ENCODE assay signal across 22 cellular contexts in genomic region chr9:95081998-95082397, GRCh38.
DNase-seq lines count a peak whose midpoint lies in the region; ATAC-seq, FAIRE-seq and TF ChIP-seq lines count a peak whose summit lies in the region.
"Had no signal": no experiment of that assay in that cellular context is flagged by ENCODE, and none has a peak within 500 bp of the region (broad histone marks: within the 10 kb centered on the region; RNA-seq: fewer than 3 reads in every experiment).

No MANE protein-coding gene starts in this region.

- no peak overlapping the region for H2BK12ac ChIP-seq in H1 (ENCODE audit: low read depth, low read length)

- no peak for TF ChIP-seq EP300 in H1 (IDR thresholded peaks at IDR 0.05; ENCODE audit: borderline replicate concordance in 1 of 2, low read depth in 2 of 2, low read length in 2 of 2)

- 92% methylated on average over 19 of the region's 19 CpGs; no CpG with 5 or more reads in 1 of the 2 experiments for WGBS in H1 (ENCODE audit: extremely low coverage in 1 of 2, insufficient coverage in 1 of 2, insufficient read length in 1 of 2, insufficient replicate concordance in 2 of 2, low coverage in 1 of 2, low lambda C conversion rate in 2 of 2, missing lambda C conversion rate in 1 of 2), 2 experiments

- no peak for TF ChIP-seq RAD21 in H1 (IDR thresholded peaks at IDR 0.05 in 1 of 2, conservative IDR thresholded peaks at IDR 0.05 in 1 of 2; ENCODE audit: low read depth in 2 of 2, low read length in 2 of 2)

- H3K27me3 ChIP-seq in Peyer's patch (no peaks in the 10 kb centered on the region), H1 (replicated peaks in 1 of 4; ENCODE audit: control insufficient read depth in 3 of 4, extremely low read depth in 1 of 4, insufficient read depth in 3 of 4, low read length in 3 of 4) (no peaks in the 10 kb centered on the region), thoracic aorta (replicated peaks; ENCODE audit: insufficient read depth) (no peaks in the 10 kb centered on the region)
- H3K27me3 ChIP-seq: left lung, SJCRH30, upper lobe of left lung had no signal

- H3K4me3 Mint-ChIP-seq in osteocyte (ENCODE audit: unreplicated experiment): no peak overlapping the region
- H3K4me3 Mint-ChIP-seq: dendritic cell treated with granulocyte-macrophage colony-stimulating factor and Interleukin-4, amounts not matched to agents 40 ng/mL and 50 ng/mL, for 4 days; T-helper 17 cell had no signal

- H4K8ac ChIP-seq in H1 (ENCODE audit: extremely low read depth, insufficient read depth, low read length): no peak overlapping the region

- FAIRE-seq in H1 (lab: Jason Lieb, UNC): no peak
- FAIRE-seq: small intestine had no signal

- DNase-seq in Peyer's patch (peak in 2 of 3 donors; percentile 34 to 46), H1 (ENCODE audit: low read depth in 1 of 2, low spot score in 2 of 2) (no peak), osteocyte (ENCODE audit: extremely low spot score, unreplicated experiment) (no peak), thoracic aorta (ENCODE audit: low spot score) (no peak), T-helper 1 cell (no peak)
- DNase-seq: activated CD4-positive, alpha-beta T cell treated with anti-CD3 and anti-CD28 coated beads, Interleukin-2, amount 50 U/mL, for 48 hours; activated naive CD4-positive, alpha-beta T cell treated with anti-CD3 and anti-CD28 coated beads, Interleukin-2, amount 50 U/mL, for 16 hours; AML-193; COR-L47; GOT3; left lung; NCI-H524 treated with DMSO at 0.1 percent for 48 hours; SJCRH30; T-helper 17 cell; WERI-Rb-1 had no signal

- no peaks in the 10 kb centered on the region for H3K79me2 ChIP-seq in H1 (ENCODE audit: control insufficient read depth in 1 of 2, insufficient read depth in 2 of 2, low read length in 2 of 2)

- no peaks in the 10 kb centered on the region; the same call in 1 of the 2 replicates for H3K79me1 ChIP-seq in H1 (ENCODE audit: low read depth, low read length)

- no peak overlapping the region for H2AK5ac ChIP-seq in H1 (ENCODE audit: low read depth, low read length)

- no peak overlapping the region for H2AFZ ChIP-seq in H1 (ENCODE audit: low read length)

- H3K36me3 ChIP-seq in Peyer's patch (peaks cover 0 to 64% (median 0%) of the 10 kb centered on the region in 3 donors), H1 (ENCODE audit: control insufficient read depth in 2 of 4, insufficient read depth in 4 of 4, low read length in 3 of 4) (peaks cover 0 to 6% (median 1%) of the 10 kb centered on the region in 4 experiments; a peak in 2 of 8 replicates), thoracic aorta (peaks cover 41% of the 10 kb centered on the region)

- no peaks in the 10 kb centered on the region for H3K9me3 Mint-ChIP-seq in osteocyte (ENCODE audit: unreplicated experiment)
- H3K9me3 Mint-ChIP-seq: dendritic cell treated with granulocyte-macrophage colony-stimulating factor and Interleukin-4, amounts not matched to agents 40 ng/mL and 50 ng/mL, for 4 days had no signal

- H3K14ac ChIP-seq in H1 (ENCODE audit: insufficient read length): peak overlapping the region; percentile 16

- H3K23ac ChIP-seq in H1 (ENCODE audit: insufficient read length): no peak overlapping the region

- no peak for ATAC-seq in thoracic aorta (ENCODE audit: insufficient number of reproducible peaks, low FRiP score, low read depth)
- ATAC-seq in GM21529 (IDR thresholded peaks at IDR 0.05; ENCODE audit: unreplicated experiment): no peak
- no peak for ATAC-seq in HG03196 (IDR thresholded peaks at IDR 0.05; ENCODE audit: unreplicated experiment)
- ATAC-seq: left lung, T-helper 17 cell had no signal

- H2BK20ac ChIP-seq in H1 (ENCODE audit: low read length): no peak overlapping the region

- H3K36me3 Mint-ChIP-seq in osteocyte (ENCODE audit: unreplicated experiment): peaks cover 64% of the 10 kb centered on the region

- no peak overlapping the region for H3K56ac ChIP-seq in H1 (replicated peaks; ENCODE audit: insufficient read length, low read depth, low read length)

- no peak overlapping the region for H2BK5ac ChIP-seq in H1 (ENCODE audit: low read depth, low read length)

- no peak overlapping the region for H2BK120ac ChIP-seq in H1 (replicated peaks; ENCODE audit: low read depth, low read length)

- no peak overlapping the region for H4K91ac ChIP-seq in H1 (replicated peaks; ENCODE audit: insufficient read length, low read length)

- TF ChIP-seq POLR2A in Peyer's patch (IDR thresholded peaks at IDR 0.05) (no peak), H1 (IDR thresholded peaks at IDR 0.05; ENCODE audit: control extremely low read depth in 1 of 2, low read depth in 2 of 2, low read length in 2 of 2) (no peak)

- H3K4me1 ChIP-seq in Peyer's patch (peaks cover 0 to 34% (median 1%) of the 10 kb centered on the region in 4 donors), H1 (replicated peaks in 1 of 4; ENCODE audit: control insufficient read depth in 3 of 4, insufficient read depth in 4 of 4, low read length in 3 of 4) (peaks cover 0 to 9% (median 2%) of the 10 kb centered on the region in 4 experiments; a peak in 3 of 7 replicates), thoracic aorta (ENCODE audit: control insufficient read depth in 1 of 2, low read depth in 2 of 2) (peaks cover 54 to 100% of the 10 kb centered on the region in 2 donors)

- H3K4me3 ChIP-seq in Peyer's patch (no peak overlapping the region), H1 (ENCODE audit: extremely low read depth in 1 of 4, insufficient read depth in 2 of 4, low read depth in 3 of 4, low read length in 4 of 4) (no peak overlapping the region), thoracic aorta (no peak overlapping the region)
- H3K4me3 ChIP-seq: left lung, SJCRH30, upper lobe of left lung had no signal

- H3K23me2 ChIP-seq in H1 (ENCODE audit: low read depth, low read length): peaks cover 2% of the 10 kb centered on the region; the same call in 1 of the 2 replicates

- peaks cover 39% of the 10 kb centered on the region for H3K4me1 Mint-ChIP-seq in osteocyte (ENCODE audit: unreplicated experiment)
- H3K4me1 Mint-ChIP-seq: T-helper 17 cell had no signal

- CTCF ChIA-PET in H1 (lab: Charles Lee; ENCODE audit: partially characterized antibody): interaction anchor here (0.9 to 3.8 kb wide), 5 partner anchors 14 to 400 kb away, joined by 3 to 20 read pairs (median 5); no protein-coding TSS in a partner anchor

- no peak for TF ChIP-seq CTCF in Peyer's patch (IDR thresholded peaks at IDR 0.05)
- TF ChIP-seq CTCF in H1 (IDR thresholded peaks at IDR 0.05; ENCODE audit: control extremely low read depth in 1 of 3, insufficient read depth in 1 of 3, low read depth in 1 of 3, low read length in 3 of 3): no peak
- TF ChIP-seq CTCF in osteocyte (IDR thresholded peaks at IDR 0.05): no peak
- no peak for TF ChIP-seq CTCF in thoracic aorta (IDR thresholded peaks at IDR 0.05)

- no peak overlapping the region for H3K18ac ChIP-seq in H1 (ENCODE audit: extremely low read depth, low read length)

- no peak overlapping the region for H3K9ac ChIP-seq in H1 (replicated peaks in 1 of 4; ENCODE audit: extremely low read depth in 1 of 4, low read depth in 3 of 4, low read length in 3 of 4)
- H3K9ac ChIP-seq: KMS-11 had no signal

- H3K4me2 ChIP-seq in H1 (ENCODE audit: insufficient read depth in 1 of 2, low read depth in 2 of 2, low read length in 2 of 2): no peak overlapping the region
- H3K4me2 ChIP-seq: KMS-11 had no signal

- H3K4ac ChIP-seq in H1 (replicated peaks; ENCODE audit: insufficient read length, low read depth, low read length): no peak overlapping the region

- peaks cover 0 to 7% of the 10 kb centered on the region in 2 experiments for H4K20me1 ChIP-seq in H1 (replicated peaks in 1 of 2; ENCODE audit: control insufficient read depth in 1 of 2, insufficient read depth in 2 of 2, low read length in 2 of 2)

- POLR2A ChIA-PET in H1 (lab: Charles Lee; ENCODE audit: partially characterized antibody): no interaction called here

- no peaks in the 10 kb centered on the region for H3K27me3 Mint-ChIP-seq in osteocyte (ENCODE audit: unreplicated experiment)
- H3K27me3 Mint-ChIP-seq: dendritic cell treated with granulocyte-macrophage colony-stimulating factor and Interleukin-4, amounts not matched to agents 40 ng/mL and 50 ng/mL, for 4 days; T-helper 17 cell had no signal

- H4K5ac ChIP-seq in H1 (ENCODE audit: insufficient read length, low read depth, low read length): no peak overlapping the region

- no peak overlapping the region for H2BK15ac ChIP-seq in H1 (ENCODE audit: low read length)

- H3K9me3 ChIP-seq in Peyer's patch: no peaks in the 10 kb centered on the region
- no peaks in the 10 kb centered on the region for H3K9me3 ChIP-seq in H1 (ENCODE audit: insufficient read depth in 2 of 2, low read depth in 1 of 2, low read length in 1 of 2)
- H3K9me3 ChIP-seq in thoracic aorta: no peaks in the 10 kb centered on the region
- H3K9me3 ChIP-seq: left lung, SJCRH30, upper lobe of left lung had no signal

- peak overlapping the region in 2 of 4 donors; percentile 2 to 37 for H3K27ac ChIP-seq in Peyer's patch
- no peak overlapping the region for H3K27ac ChIP-seq in H1 (ENCODE audit: low read depth, low read length)
- H3K27ac ChIP-seq in thoracic aorta: peak overlapping the region; percentile 87 to 89
- H3K27ac ChIP-seq: epithelial cell of prostate, KMS-11, left lung, SJCRH30, WERI-Rb-1 had no signal

- peak overlapping the region; percentile 31 for H3K27ac Mint-ChIP-seq in osteocyte (ENCODE audit: unreplicated experiment)
- H3K27ac Mint-ChIP-seq: dendritic cell treated with granulocyte-macrophage colony-stimulating factor and Interleukin-4, amounts not matched to agents 40 ng/mL and 50 ng/mL, for 4 days; T-helper 17 cell had no signal

TF ChIP-seq in H1, 55 proteins besides CTCF, POLR2A, EP300 and RAD21:
- TF ChIP-seq TEAD4 (IDR thresholded peaks at IDR 0.05; ENCODE audit: low read depth, low read length) (no peak), KDM1A (IDR thresholded peaks at IDR 0.05; ENCODE audit: borderline replicate concordance, low read length) (no peak), SP1 (IDR thresholded peaks at IDR 0.05; ENCODE audit: low read depth, low read length) (no peak), SUZ12 (IDR thresholded peaks at IDR 0.05; ENCODE audit: low read length) (no peak), CBX8 (IDR thresholded peaks at IDR 0.05; ENCODE audit: borderline replicate concordance, low read depth, low read length) (no peak), KDM5A (IDR thresholded peaks at IDR 0.05; ENCODE audit: low read length) (no peak)

Comparison
In these comparisons a context has a peak if more than half of its experiments do, and no peak if none do; other contexts are left out.
1. DNase-seq: peak in Peyer's patch (2 of 3); none in H1 (0 of 2), osteocyte (single experiment), thoracic aorta (single experiment) and T-helper 1 cell (0 of 5).